13 cellular contexts compared by ENCODE assay signal in the genomic region with DNA sequence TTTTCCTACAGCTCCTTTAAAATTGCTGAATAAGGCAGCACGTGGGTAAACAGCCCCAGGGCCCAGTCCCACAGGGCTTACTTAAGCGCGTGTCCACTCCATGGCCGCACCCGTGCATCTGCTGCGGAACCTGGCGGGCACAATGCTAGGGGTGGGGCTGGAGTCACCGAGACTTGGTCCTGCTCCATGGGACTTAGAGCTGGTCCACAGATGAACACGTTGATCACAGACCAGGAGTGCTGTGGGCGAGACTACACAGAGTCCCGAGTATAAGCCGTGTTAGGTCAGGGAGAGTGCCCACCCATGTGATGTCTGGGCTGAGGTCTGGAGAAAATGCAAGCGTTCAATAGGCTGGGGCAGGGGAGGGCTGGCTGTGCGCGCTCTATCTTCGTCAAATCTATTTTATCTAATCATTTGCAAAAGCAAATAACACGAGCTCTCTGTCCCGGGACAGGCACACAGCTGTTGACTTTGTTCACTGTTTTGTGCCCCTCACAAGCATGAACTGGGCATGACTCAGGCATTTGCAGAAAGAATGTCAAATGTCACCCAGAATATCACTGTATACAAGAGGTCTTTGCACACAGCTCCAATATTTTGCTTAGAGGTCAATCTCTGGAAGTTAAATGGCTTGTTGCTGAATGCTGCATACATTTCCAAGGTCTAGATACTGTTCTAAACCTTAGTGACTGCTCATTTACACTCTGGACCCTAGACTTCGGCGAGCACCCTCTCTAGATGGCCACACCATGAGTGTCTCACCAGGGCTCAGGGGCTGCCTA.
A peak's percentile ranks its signal among the peaks of the same experiment; 100 is the strongest.
DNase-seq lines count a peak whose midpoint lies in the region; ATAC-seq, FAIRE-seq and TF ChIP-seq lines count a peak whose summit lies in the region.
"Had no signal": no experiment of that assay in that cellular context is flagged by ENCODE, and none has a peak within 500 bp of the region (broad histone marks: within the 10 kb centered on the region; RNA-seq: fewer than 3 reads in every experiment).

No MANE protein-coding gene starts in this region.

- peaks cover 0 to 7% (median 3%) of the 10 kb centered on the region in 3 donors for H3K4me1 ChIP-seq in pancreas
- H3K4me1 ChIP-seq: foreskin keratinocyte had no signal

- ATAC-seq in esophagus mucosa: peak; percentile 41
- ATAC-seq in pancreas: peak; percentile 56 to 83 (median 76)
- no peak for ATAC-seq in HG02763 (IDR thresholded peaks at IDR 0.05; ENCODE audit: unreplicated experiment)
- no peak for ATAC-seq in CD4-positive, alpha-beta T cell (ENCODE audit: poor library complexity)
- ATAC-seq: foreskin keratinocyte, WTC11 had no signal

- H3K4me3 Mint-ChIP-seq in CD4-positive, alpha-beta T cell: no peak overlapping the region
- H3K4me3 Mint-ChIP-seq: activated naive CD4-positive, alpha-beta T cell treated with anti-CD3 and anti-CD28 coated beads for 36 hours; WTC11 had no signal

- no peaks in the 10 kb centered on the region for H3K9me3 ChIP-seq in pancreas
- no peaks in the 10 kb centered on the region for H3K9me3 ChIP-seq in CD4-positive, alpha-beta T cell (ENCODE audit: control insufficient read depth, low read length)

- no peak for TF ChIP-seq CTCF in pancreas (IDR thresholded peaks at IDR 0.05)
- TF ChIP-seq CTCF in CD4-positive, alpha-beta T cell (IDR thresholded peaks at IDR 0.05): no peak

- H3K27me3 Mint-ChIP-seq in CD4-positive, alpha-beta T cell: no peaks in the 10 kb centered on the region

- no peaks in the 10 kb centered on the region for H3K27me3 ChIP-seq in pancreas
- no peaks in the 10 kb centered on the region for H3K27me3 ChIP-seq in CD4-positive, alpha-beta T cell (ENCODE audit: control insufficient read depth, insufficient read depth, low read length)
- H3K27me3 ChIP-seq: foreskin keratinocyte had no signal

- H3K4me1 Mint-ChIP-seq in CD4-positive, alpha-beta T cell (ENCODE audit: low read depth): peaks cover 5% of the 10 kb centered on the region
- H3K4me1 Mint-ChIP-seq: WTC11 had no signal

- H3K4me3 ChIP-seq in pancreas: no peak overlapping the region

- FAIRE-seq in pancreas (lab: Jason Lieb, UNC): no peak

- no peaks in the 10 kb centered on the region for H3K9me3 Mint-ChIP-seq in CD4-positive, alpha-beta T cell
- H3K9me3 Mint-ChIP-seq: WTC11 had no signal

- DNase-seq in COLO668 (lab: John Stamatoyannopoulos, UW; ENCODE audit: unreplicated experiment): peak; percentile 82
- peak; percentile 50 for DNase-seq in NCI-H2196 (lab: John Stamatoyannopoulos, UW; ENCODE audit: unreplicated experiment)
- peak in 3 of 6 donors; percentile 25 to 50 (median 37) for DNase-seq in pancreas
- no peak for DNase-seq in NCI-H446 treated with DMSO at 0.1 percent for 48 hours (lab: John Stamatoyannopoulos, UW)
- no peak for DNase-seq in cortex of kidney (lab: John Stamatoyannopoulos, UW)
- no peak for DNase-seq in CD4-positive, alpha-beta T cell
- DNase-seq: activated naive CD4-positive, alpha-beta T cell treated with anti-CD3 and anti-CD28 coated beads for 36 hours; foreskin keratinocyte; NCI-H2107; stimulated activated CD8-positive, alpha-beta memory T cell treated with anti-CD3 and anti-CD28 coated beads, Interleukin-4, amount 100 ng/mL, for 48 hours had no signal

- WGBS in pancreas, 2 donors: 39 to 47% methylated on average over 20 of the region's 20 CpGs

- POLR2A ChIA-PET in CD4-positive, alpha-beta T cell (lab: Charles Lee): no interaction called here

- H3K27ac Mint-ChIP-seq in CD4-positive, alpha-beta T cell: no peak overlapping the region
- H3K27ac Mint-ChIP-seq: activated naive CD4-positive, alpha-beta T cell treated with anti-CD3 and anti-CD28 coated beads for 36 hours had no signal

- H3K36me3 ChIP-seq in pancreas: no peaks in the 10 kb centered on the region

- intact Hi-C loops in pancreas (cut with DNase I): no loop called here
- intact Hi-C loops in CD4-positive, alpha-beta T cell (cut with DNase I, micrococcal nuclease): no loop called here

- H3K27ac ChIP-seq in pancreas: peak overlapping the region in 1 of 4 donors; percentile 25
- H3K27ac ChIP-seq in CD4-positive, alpha-beta T cell (ENCODE audit: low read depth, low read length): no peak overlapping the region
- H3K27ac ChIP-seq: foreskin keratinocyte had no signal

- H3K36me3 Mint-ChIP-seq in CD4-positive, alpha-beta T cell (ENCODE audit: low read depth): no peaks in the 10 kb centered on the region
- H3K36me3 Mint-ChIP-seq: WTC11 had no signal

- CTCF ChIA-PET in CD4-positive, alpha-beta T cell (lab: Charles Lee): interaction anchor here (0.8 kb wide), 1 partner anchor 358 kb away, joined by 3 read pairs; no protein-coding TSS in a partner anchor

Comparison
In these comparisons a context has a peak if more than half of its experiments do, and no peak if none do; other contexts are left out.
1. DNase-seq: peak in COLO668 (single experiment) and NCI-H2196 (single experiment); none in NCI-H446 treated with DMSO at 0.1 percent for 48 hours (single experiment), cortex of kidney (single experiment) and CD4-positive, alpha-beta T cell (0 of 10).
2. ATAC-seq: peak in esophagus mucosa (single experiment) and pancreas (4 of 4); none in HG02763 (single experiment) and CD4-positive, alpha-beta T cell (single experiment).